Comparison of ENCODE assay signal across 17 cellular contexts in genomic region chr19:38072776-38073411, GRCh38.
"Had no signal": no experiment of that assay in that cellular context is flagged by ENCODE, and none has a peak within 500 bp of the region (broad histone marks: within the 10 kb centered on the region; RNA-seq: fewer than 3 reads in every experiment).

No MANE protein-coding gene starts in this region.

- H3K4me1 ChIP-seq: gastrocnemius medialis, left ventricle myocardium inferior, psoas muscle, sigmoid colon had no signal

- H3K36me3 ChIP-seq: gastrocnemius medialis, left ventricle myocardium inferior, sigmoid colon had no signal

- H3K27ac Mint-ChIP-seq: stimulated activated naive CD8-positive, alpha-beta T cell treated with anti-CD3 and anti-CD28 coated beads, Interleukin-15, Interleukin-2, amounts not matched to agents 100 ng/mL and 50 ng/mL, for 24 hours had no signal

- H3K9me3 ChIP-seq: gastrocnemius medialis, psoas muscle, sigmoid colon had no signal

- H3K27me3 ChIP-seq: gastrocnemius medialis, sigmoid colon had no signal

- DNase-seq: activated CD4-positive, alpha-beta T cell treated with anti-CD3 and anti-CD28 coated beads, Interleukin-2, amount 50 U/mL, for 4 hours; activated effector memory CD4-positive, alpha-beta T cell treated with Interleukin-2 at 50 U/mL for 16 hours; activated T-cell treated with anti-CD3 and anti-CD28 coated beads, Interleukin-2, amount 50 U/mL, for 1 hour; amygdala; effector CD4-positive, alpha-beta T cell; gastrocnemius medialis; islet precursor cell; left ventricle myocardium inferior; mesendoderm; nephron progenitor cell; psoas muscle; sigmoid colon; stimulated activated CD4-positive, alpha-beta T cell treated with anti-CD3 and anti-CD28 coated beads, Interleukin-12 subunit alpha, Interleukin-12 subunit beta, amount 100 ng/mL, for 4 hours; stimulated activated CD4-positive, alpha-beta T cell treated with anti-CD3 and anti-CD28 coated beads, Interleukin-2, amount 100 ng/mL, for 48 hours; T1000 had no signal

- ATAC-seq: gastrocnemius medialis, psoas muscle had no signal

- H3K9me3 Mint-ChIP-seq: stimulated activated naive CD8-positive, alpha-beta T cell treated with anti-CD3 and anti-CD28 coated beads, Interleukin-15, Interleukin-2, amounts not matched to agents 100 ng/mL and 50 ng/mL, for 24 hours had no signal

- H3K4me3 Mint-ChIP-seq: activated naive CD8-positive, alpha-beta T cell; nephron progenitor cell; stimulated activated naive CD8-positive, alpha-beta T cell treated with anti-CD3 and anti-CD28 coated beads, Interleukin-15, Interleukin-2, amounts not matched to agents 100 ng/mL and 50 ng/mL, for 24 hours had no signal

- H3K4me3 ChIP-seq: gastrocnemius medialis, left ventricle myocardium inferior, psoas muscle, sigmoid colon had no signal

- H3K27ac ChIP-seq: gastrocnemius medialis, left ventricle myocardium inferior, psoas muscle, sigmoid colon had no signal

- H3K27me3 Mint-ChIP-seq: activated naive CD8-positive, alpha-beta T cell; stimulated activated naive CD8-positive, alpha-beta T cell treated with anti-CD3 and anti-CD28 coated beads, Interleukin-15, Interleukin-2, amounts not matched to agents 100 ng/mL and 50 ng/mL, for 24 hours had no signal
